ENCODE assay signal across 9 cellular contexts in genomic region chr2:136135924-136136906, GRCh38. TPM values are rescaled to one million over a fixed set of nuclear protein-coding genes. Genes with fewer than 3 reads are reported as not detected.
A peak's percentile ranks its signal among the peaks of the same experiment; 100 is the strongest.
DNase-seq lines count a peak whose midpoint lies in the region; ATAC-seq and TF ChIP-seq lines count a peak whose summit lies in the region.
"Had no signal": no experiment of that assay in that cellular context is flagged by ENCODE, and none has a peak within 500 bp of the region (broad histone marks: within the 10 kb centered on the region; RNA-seq: fewer than 3 reads in every experiment).

No MANE protein-coding gene starts in this region.

- peak in 2 of 3 experiments; percentile 28 to 64 for DNase-seq in NCI-H1417 (lab: John Stamatoyannopoulos, UW)
- no peak for DNase-seq in NCI-H1417 treated with DMSO at 0.1 percent for 48 hours (lab: John Stamatoyannopoulos, UW)
- peak; percentile 59 for DNase-seq in activated naive CD4-positive, alpha-beta T cell treated with Interleukin-2 at 50 U/mL for 16 hours
- no peak for DNase-seq in progenitor cell of endocrine pancreas (ENCODE audit: low spot score, unreplicated experiment)
- DNase-seq in EL = no peak
- DNase-seq in H7 = no peak

- H3K9me3 ChIP-seq in OCI-LY1 (ENCODE audit: low read length) = no peaks in the 10 kb centered on the region

- peak overlapping the region; percentile 85 for H3K9ac ChIP-seq in OCI-LY1 (ENCODE audit: low read length)

- no peaks in the 10 kb centered on the region for H3K36me3 Mint-ChIP-seq in progenitor cell of endocrine pancreas (ENCODE audit: insufficient read depth)

- H3K79me2 ChIP-seq in OCI-LY1 (ENCODE audit: insufficient read depth, low read length) = no peaks in the 10 kb centered on the region

- no peak overlapping the region for H2AFZ ChIP-seq in OCI-LY1 (ENCODE audit: low read length)

- peaks cover 18% of the 10 kb centered on the region for H3F3A ChIP-seq in OCI-LY1 (ENCODE audit: insufficient read depth, low read length)

- peaks cover 22% of the 10 kb centered on the region for H3K27me3 Mint-ChIP-seq in progenitor cell of endocrine pancreas

- H3K27me3 ChIP-seq in OCI-LY1 (ENCODE audit: insufficient read depth, low read length) (no peaks in the 10 kb centered on the region), H7 (ENCODE audit: control insufficient read depth, insufficient read depth, low read length) (no peaks in the 10 kb centered on the region)

- peak; percentile 32 for ATAC-seq in HG03097 (IDR thresholded peaks at IDR 0.05; ENCODE audit: low FRiP score, unreplicated experiment)

- TF ChIP-seq CTCF in OCI-LY1 (IDR thresholded peaks at IDR 0.05; ENCODE audit: low read length) (no peak), progenitor cell of endocrine pancreas (IDR thresholded peaks at IDR 0.05; ENCODE audit: unreplicated experiment) (no peak)

- no peaks in the 10 kb centered on the region for H3K36me3 ChIP-seq in OCI-LY1 (ENCODE audit: insufficient read depth, low read length)
- no peaks in the 10 kb centered on the region for H3K36me3 ChIP-seq in H7 (replicated peaks; ENCODE audit: control insufficient read depth, insufficient read depth, low read length)

- H3K27ac Mint-ChIP-seq in progenitor cell of endocrine pancreas = peak overlapping the region; percentile 54

- H3K4me3 Mint-ChIP-seq in progenitor cell of endocrine pancreas (ENCODE audit: low read depth) = no peak overlapping the region

- no peaks in the 10 kb centered on the region for H4K20me1 ChIP-seq in OCI-LY1 (ENCODE audit: insufficient read depth, low read length)

- no peaks in the 10 kb centered on the region for H3K9me3 Mint-ChIP-seq in progenitor cell of endocrine pancreas (ENCODE audit: low read depth)

- peaks cover 100% of the 10 kb centered on the region for H3K4me1 ChIP-seq in OCI-LY1 (ENCODE audit: insufficient read depth, low read length, severe bottlenecking)

- no peaks in the 10 kb centered on the region for H3K9me2 ChIP-seq in OCI-LY1 (ENCODE audit: low read depth, low read length)

- H3K4me3 ChIP-seq in OCI-LY1 (ENCODE audit: low read depth, low read length, poor library complexity, severe bottlenecking) (peak overlapping the region; percentile 17), H7 (ENCODE audit: insufficient read depth, low read depth, low read length) (no peak overlapping the region)

- H3K4me2 ChIP-seq in OCI-LY1 (ENCODE audit: low read length) = peak overlapping the region; percentile 71

- peaks cover 16% of the 10 kb centered on the region for H3K4me1 Mint-ChIP-seq in progenitor cell of endocrine pancreas (ENCODE audit: low read depth)

- H3K27ac ChIP-seq in OCI-LY1 (ENCODE audit: low read depth, low read length, poor library complexity, severe bottlenecking) = peak overlapping the region; percentile 100
- H3K27ac ChIP-seq: 22Rv1 had no signal

RNA-seq across cellular contexts. Expression of gene CXCR4, which starts 18.3 kb away (rescaled TPM):
- 5.9 and 10.4 TPM in 2 replicates for total RNA-seq in progenitor cell of endocrine pancreas
- total RNA-seq in H7 (2014; rRNA removed; shearing (Covaris generic)) = 9.6 and 62.1 TPM in 2 replicates

Comparison
In these comparisons a context has a peak if more than half of its experiments do, and no peak if none do; other contexts are left out.
1. DNase-seq: peak in NCI-H1417 (2 of 3) and activated naive CD4-positive, alpha-beta T cell treated with Interleukin-2 at 50 U/mL for 16 hours (single experiment); none in NCI-H1417 treated with DMSO at 0.1 percent for 48 hours (single experiment), progenitor cell of endocrine pancreas (single experiment), EL (single experiment) and H7 (single experiment).